ENCODE assay signal across 30 cellular contexts in genomic region chr15:67504061-67504460, GRCh38.
"Had no signal": no experiment of that assay in that cellular context is flagged by ENCODE, and none has a peak within 500 bp of the region (broad histone marks: within the 10 kb centered on the region; RNA-seq: fewer than 3 reads in every experiment).

No MANE protein-coding gene starts in this region.

- H3K27ac Mint-ChIP-seq: activated naive CD4-positive, alpha-beta T cell treated with anti-CD3 and anti-CD28 coated beads, Interleukin-2, amount 10 ng/mL, durations not matched to agents 7 days and 5 days; activated naive CD8-positive, alpha-beta T cell treated with anti-CD3 and anti-CD28 coated beads, Interleukin-2, amount 10 ng/mL, durations not matched to agents 7 days and 5 days; endodermal cell; T-helper 17 cell had no signal

- H3K9me3 Mint-ChIP-seq: activated naive CD4-positive, alpha-beta T cell treated with anti-CD3 and anti-CD28 coated beads, Interleukin-2, amount 10 ng/mL, durations not matched to agents 7 days and 5 days; activated naive CD8-positive, alpha-beta T cell treated with anti-CD3 and anti-CD28 coated beads, Interleukin-2, amount 10 ng/mL, durations not matched to agents 7 days and 5 days; endodermal cell; naive B cell had no signal

- DNase-seq: activated CD4-positive, alpha-beta T cell treated with anti-CD3 and anti-CD28 coated beads for 48 hours; activated CD4-positive, alpha-beta T cell treated with anti-CD3 and anti-CD28 coated beads, Interleukin-2, amount 50 U/mL, for 48 hours; activated CD8-positive, alpha-beta memory T cell treated with anti-CD3 and anti-CD28 coated beads for 24 hours; activated effector memory CD4-positive, alpha-beta T cell treated with Interleukin-2 at 50 U/mL for 16 hours; activated naive CD4-positive, alpha-beta T cell treated with anti-CD3 and anti-CD28 coated beads, Interleukin-2, amount 10 ng/mL, durations not matched to agents 7 days and 5 days; activated naive CD8-positive, alpha-beta T cell treated with anti-CD3 and anti-CD28 coated beads, Interleukin-2, amount 10 ng/mL, durations not matched to agents 7 days and 5 days; amniotic stem cell; central memory CD4-positive, alpha-beta T cell; endodermal cell; foreskin keratinocyte; heart left ventricle; left lung; lower lobe of right lung; mucosa of descending colon; naive B cell; ovary; retina; small intestine; stimulated activated CD4-positive, alpha-beta T cell treated with anti-CD3 and anti-CD28 coated beads, Interleukin-1b, Interleukin-23, amount 100 ng/mL, for 48 hours; stimulated activated naive CD4-positive, alpha-beta T cell; T-helper 17 cell; T1000; trophoblast cell; WERI-Rb-1 had no signal

- H3K27me3 Mint-ChIP-seq: activated naive CD4-positive, alpha-beta T cell treated with anti-CD3 and anti-CD28 coated beads, Interleukin-2, amount 10 ng/mL, durations not matched to agents 7 days and 5 days; activated naive CD8-positive, alpha-beta T cell treated with anti-CD3 and anti-CD28 coated beads, Interleukin-2, amount 10 ng/mL, durations not matched to agents 7 days and 5 days; naive B cell; T-helper 17 cell had no signal

- H3K36me3 Mint-ChIP-seq: activated naive CD4-positive, alpha-beta T cell treated with anti-CD3 and anti-CD28 coated beads, Interleukin-2, amount 10 ng/mL, durations not matched to agents 7 days and 5 days had no signal

- H3K4me1 Mint-ChIP-seq: activated naive CD4-positive, alpha-beta T cell treated with anti-CD3 and anti-CD28 coated beads, Interleukin-2, amount 10 ng/mL, durations not matched to agents 7 days and 5 days had no signal

- ATAC-seq: activated CD4-positive, CD25-positive, alpha-beta regulatory T cell treated with anti-CD3 and anti-CD28 coated beads, Interleukin-2, amount 50 U/mL, for 24 hours; esophagus mucosa; foreskin keratinocyte; heart left ventricle; left lung; lower lobe of right lung; mucosa of descending colon; sciatic nerve; T-helper 17 cell had no signal

- H3K4me3 ChIP-seq: breast epithelium, heart left ventricle, left lung, lower lobe of right lung, mucosa of descending colon, ovary, prostate gland, thoracic aorta had no signal

- H3K4me3 Mint-ChIP-seq: activated naive CD4-positive, alpha-beta T cell treated with anti-CD3 and anti-CD28 coated beads, Interleukin-2, amount 10 ng/mL, durations not matched to agents 7 days and 5 days; activated naive CD8-positive, alpha-beta T cell treated with anti-CD3 and anti-CD28 coated beads, Interleukin-2, amount 10 ng/mL, durations not matched to agents 7 days and 5 days; endodermal cell; naive B cell; T-helper 17 cell had no signal
